In genomic region chr1:16903054-16903453, GRCh38 we compare ENCODE assay signal across 1 cellular context.
A peak's percentile ranks its signal among the peaks of the same experiment; 100 is the strongest.
TF ChIP-seq lines count a peak whose summit lies in the region.

No MANE protein-coding gene starts in this region.

TF ChIP-seq in K562, 482 proteins besides CTCF, POLR2A, EP300 and RAD21 (continued from another document and continues in another):
- TF ChIP-seq ZNF280B (CRISPR knock-in tag; IDR thresholded peaks at IDR 0.05) (no peak), NFRKB (IDR thresholded peaks at IDR 0.05; ENCODE audit: low read depth) (peak; percentile 63; the same call in 1 of the 2 replicates), NR0B1 (IDR thresholded peaks at IDR 0.05; ENCODE audit: partially characterized antibody) (no peak), HCFC1 (IDR thresholded peaks at IDR 0.05; ENCODE audit: low read depth, low read length) (no peak), ELF2 (CRISPR knock-in tag; IDR thresholded peaks at IDR 0.05) (no peak), ZNF589 (CRISPR knock-in tag; IDR thresholded peaks at IDR 0.05; ENCODE audit: low read depth) (0 out of 2 replicates have a peak, but pooled peaks have one; percentile 9), ESRRA (IDR thresholded peaks at IDR 0.05; ENCODE audit: borderline replicate concordance, low read depth) (no peak), MXI1 (IDR thresholded peaks at IDR 0.05; ENCODE audit: low read depth, low read length) (no peak), SUPT5H (IDR thresholded peaks at IDR 0.05) (no peak), HNRNPK (IDR thresholded peaks at IDR 0.05; ENCODE audit: low read depth, low read length, poor library complexity, severe bottlenecking) (no peak), TBL1XR1 (IDR thresholded peaks at IDR 0.05; ENCODE audit: low read length in 2 of 2) (no peak), ZBTB9 (CRISPR knock-in tag; IDR thresholded peaks at IDR 0.05) (no peak), ZNF347 (CRISPR knock-in tag; IDR thresholded peaks at IDR 0.05; ENCODE audit: low read depth) (no peak), CBFA2T2 (conservative IDR thresholded peaks at IDR 0.05) (no peak), ATF1 (CRISPR knock-in tag; IDR thresholded peaks at IDR 0.05) (no peak), ATF1 (tag; IDR thresholded peaks at IDR 0.05) (no peak), ZBTB49 (CRISPR knock-in tag; IDR thresholded peaks at IDR 0.05; ENCODE audit: borderline replicate concordance) (no peak), NFYB (IDR thresholded peaks at IDR 0.05; ENCODE audit: extremely low read depth, insufficient read length) (no peak), ZC3H8 (IDR thresholded peaks at IDR 0.05) (no peak), CEBPZ (IDR thresholded peaks at IDR 0.05; ENCODE audit: borderline replicate concordance, low read depth, low read length) (no peak), TGIF2 (CRISPR knock-in tag; IDR thresholded peaks at IDR 0.05) (no peak), GTF3C2 (IDR thresholded peaks at IDR 0.05; ENCODE audit: borderline replicate concordance, extremely low read depth, insufficient read length) (no peak), ZNF431 (CRISPR knock-in tag; IDR thresholded peaks at IDR 0.05) (no peak), BRD9 (IDR thresholded peaks at IDR 0.05; ENCODE audit: low read depth, partially characterized antibody) (peak; percentile 26), ZNF77 (CRISPR knock-in tag; IDR thresholded peaks at IDR 0.05) (no peak), ZNF764 (CRISPR knock-in tag; IDR thresholded peaks at IDR 0.05; ENCODE audit: low read depth) (no peak), ZHX1 (conservative IDR thresholded peaks at IDR 0.05; ENCODE audit: low read length) (no peak), BCOR (IDR thresholded peaks at IDR 0.05) (no peak), C11orf30 (IDR thresholded peaks at IDR 0.05; ENCODE audit: low read depth) (no peak), ZNF146 (CRISPR knock-in tag; IDR thresholded peaks at IDR 0.05; ENCODE audit: unreplicated experiment) (no peak), ZNF695 (CRISPR knock-in tag; IDR thresholded peaks at IDR 0.05) (no peak), CBX2 (IDR thresholded peaks at IDR 0.05; ENCODE audit: insufficient read depth, low read length, poor library complexity, severe bottlenecking) (no peak), NKRF (IDR thresholded peaks at IDR 0.05; ENCODE audit: borderline replicate concordance) (no peak)
